ENCODE assay signal across 6 cellular contexts in the genomic region with DNA sequence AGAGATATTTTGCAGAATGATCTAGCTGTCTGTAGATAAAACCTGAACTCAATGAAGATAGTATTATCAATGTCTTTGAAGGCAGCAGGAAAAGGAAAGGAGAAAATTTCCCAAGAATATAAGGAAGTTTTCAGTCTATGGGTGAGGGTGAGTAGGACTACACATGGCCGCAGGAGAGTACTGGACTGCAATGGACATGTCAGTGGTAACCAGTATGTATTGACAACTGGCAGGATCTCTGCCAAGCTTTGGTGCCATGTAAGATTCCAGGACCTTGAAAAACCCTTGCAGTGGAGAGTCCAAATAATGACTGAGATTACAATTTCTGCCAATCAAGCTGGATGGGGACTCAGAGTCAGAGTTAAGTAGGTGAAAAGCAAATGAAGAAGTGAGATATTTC. TPM values are rescaled to one million over a fixed set of nuclear protein-coding genes. Genes with fewer than 3 reads are reported as not detected.
"Had no signal": no experiment of that assay in that cellular context is flagged by ENCODE, and none has a peak within 500 bp of the region (broad histone marks: within the 10 kb centered on the region; RNA-seq: fewer than 3 reads in every experiment).

No MANE protein-coding gene starts in this region.

RNA-seq across cellular contexts. Expression of a gene that starts 29.3 kb away (rescaled TPM):
- total RNA-seq: kidney, left lobe of liver, left ventricle myocardium superior, mesenteric fat pad, mononuclear cell, myocyte had no signal
